ENCODE assay signal across 30 cellular contexts in the genomic region with DNA sequence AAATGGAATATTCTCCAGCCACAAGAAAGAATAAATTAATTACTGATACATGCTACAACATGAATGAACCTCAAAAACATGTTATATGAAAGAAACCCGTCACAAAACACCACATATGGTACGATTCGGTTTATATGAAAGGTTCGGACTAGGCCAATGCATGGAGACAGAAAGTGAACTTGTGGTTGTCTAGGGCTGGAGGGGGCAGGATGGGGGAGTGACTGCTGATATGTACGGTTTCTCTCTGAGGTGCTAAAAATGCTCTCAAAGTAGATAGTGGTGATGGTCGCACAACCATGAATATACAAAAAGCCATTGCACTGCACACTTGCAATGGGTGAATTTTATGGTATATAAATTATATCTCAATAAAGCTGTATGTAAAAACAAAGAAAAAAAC.
"Had no signal": no experiment of that assay in that cellular context is flagged by ENCODE, and none has a peak within 500 bp of the region (broad histone marks: within the 10 kb centered on the region; RNA-seq: fewer than 3 reads in every experiment).

No MANE protein-coding gene starts in this region.

- H3K4me3 Mint-ChIP-seq: activated CD4-positive, alpha-beta T cell treated with anti-CD3 and anti-CD28 coated beads for 36 hours; activated T-cell treated with anti-CD3 and anti-CD28 coated beads, Interleukin-2, amount 50 U/mL, for 72 hours; mesothelial cell of epicardium; naive thymus-derived CD4-positive, alpha-beta T cell; stimulated activated memory B cell treated with anti-CD40 and anti-IgM and Interleukin-4, amounts not matched to agents 10 μg/mL and 1 μg/mL and 100 μg/mL, for 72 hours; T-helper 1 cell treated with Interleukin-12 subunit alpha and Interleukin-12 subunit beta and Interleukin-4 antibody, amounts not matched to agents 30 μg/mL and 1 μg/mL, for 36 hours had no signal

- H3K27me3 Mint-ChIP-seq: activated CD4-positive, alpha-beta T cell treated with anti-CD3 and anti-CD28 coated beads for 36 hours; naive thymus-derived CD4-positive, alpha-beta T cell; progenitor cell of endocrine pancreas; stimulated activated memory B cell treated with anti-CD40 and anti-IgM and Interleukin-4, amounts not matched to agents 10 μg/mL and 1 μg/mL and 100 μg/mL, for 72 hours had no signal

- H3K27ac ChIP-seq: gastrocnemius medialis, suprapubic skin, tibial artery had no signal

- H3K27ac Mint-ChIP-seq: activated CD4-positive, alpha-beta T cell treated with anti-CD3 and anti-CD28 coated beads for 36 hours; activated naive CD4-positive, alpha-beta T cell treated with anti-CD3 and anti-CD28 coated beads, Interleukin-2, amount 50 U/mL, for 72 hours; activated T-cell treated with anti-CD3 and anti-CD28 coated beads, Interleukin-2, amount 50 U/mL, for 72 hours; stimulated activated memory B cell treated with anti-CD40 and anti-IgM and Interleukin-4, amounts not matched to agents 10 μg/mL and 1 μg/mL and 100 μg/mL, for 72 hours; T-helper 1 cell treated with Interleukin-12 subunit alpha and Interleukin-12 subunit beta and Interleukin-4 antibody, amounts not matched to agents 30 μg/mL and 1 μg/mL, for 36 hours had no signal

- H3K36me3 ChIP-seq: gastrocnemius medialis, suprapubic skin, tibial artery had no signal

- H3K9me3 Mint-ChIP-seq: activated naive CD4-positive, alpha-beta T cell treated with anti-CD3 and anti-CD28 coated beads, Interleukin-2, amount 50 U/mL, for 72 hours; activated T-cell treated with anti-CD3 and anti-CD28 coated beads, Interleukin-2, amount 50 U/mL, for 72 hours; mesothelial cell of epicardium; naive thymus-derived CD4-positive, alpha-beta T cell; stimulated activated memory B cell treated with anti-CD40 and anti-IgM and Interleukin-4, amounts not matched to agents 10 μg/mL and 1 μg/mL and 100 μg/mL, for 72 hours; T-helper 1 cell treated with Interleukin-12 subunit alpha and Interleukin-12 subunit beta and Interleukin-4 antibody, amounts not matched to agents 30 μg/mL and 1 μg/mL, for 36 hours had no signal

- H3K36me3 Mint-ChIP-seq: activated naive CD4-positive, alpha-beta T cell treated with anti-CD3 and anti-CD28 coated beads, Interleukin-2, amount 50 U/mL, for 72 hours; stimulated activated memory B cell treated with anti-CD40 and anti-IgM and Interleukin-4, amounts not matched to agents 10 μg/mL and 1 μg/mL and 100 μg/mL, for 72 hours had no signal

- H3K9me3 ChIP-seq: gastrocnemius medialis, stomach, suprapubic skin, tibial artery had no signal

- H3K27me3 ChIP-seq: gastrocnemius medialis, stomach, suprapubic skin, tibial artery had no signal

- DNase-seq: activated CD4-positive, alpha-beta T cell treated with anti-CD3 and anti-CD28 coated beads for 36 hours; activated CD4-positive, alpha-beta T cell treated with anti-CD3 and anti-CD28 coated beads, Interleukin-2, amount 50 U/mL, for 4 hours; activated CD4-positive, CD25-positive, alpha-beta regulatory T cell; activated naive CD4-positive, alpha-beta T cell; activated T-cell treated with anti-CD3 and anti-CD28 coated beads for 4 hours; activated T-cell treated with anti-CD3 and anti-CD28 coated beads, Interleukin-2, amount 50 U/mL, for 72 hours; dermis blood vessel endothelial cell; effector CD8-positive, alpha-beta T cell; gastrocnemius medialis; glutamatergic neuron; hippocampal formation; kidney; left colon; mammary epithelial cell; naive thymus-derived CD4-positive, alpha-beta T cell; small intestine; stimulated activated CD4-positive, alpha-beta T cell treated with anti-CD3 and anti-CD28 coated beads, Interleukin-1b, Interleukin-23, amount 100 ng/mL, for 48 hours; stimulated activated CD4-positive, alpha-beta T cell treated with anti-CD3 and anti-CD28 coated beads, Interleukin-4, amount 100 ng/mL, for 4 hours; stimulated activated CD8-positive, alpha-beta memory T cell treated with anti-CD3 and anti-CD28 coated beads, Interleukin-4, amount 100 ng/mL, for 48 hours; stomach; SW 1271; T1000; tibial artery had no signal

- H3K4me1 ChIP-seq: gastrocnemius medialis, suprapubic skin had no signal

- H3K4me3 ChIP-seq: gastrocnemius medialis, stomach, suprapubic skin, tibial artery had no signal

- ATAC-seq: activated CD4-positive, alpha-beta T cell treated with anti-CD3 and anti-CD28 coated beads for 36 hours; activated naive CD4-positive, alpha-beta T cell treated with anti-CD3 and anti-CD28 coated beads, Interleukin-2, amount 50 U/mL, for 72 hours; activated T-cell treated with anti-CD3 and anti-CD28 coated beads, Interleukin-2, amount 50 U/mL, for 72 hours; gastrocnemius medialis; left colon; sciatic nerve; stimulated activated memory B cell treated with anti-CD40 and anti-IgM and Interleukin-4, amounts not matched to agents 10 μg/mL and 1 μg/mL and 100 μg/mL, for 72 hours had no signal

- H3K4me1 Mint-ChIP-seq: activated CD4-positive, alpha-beta T cell treated with anti-CD3 and anti-CD28 coated beads for 36 hours; stimulated activated memory B cell treated with anti-CD40 and anti-IgM and Interleukin-4, amounts not matched to agents 10 μg/mL and 1 μg/mL and 100 μg/mL, for 72 hours had no signal
